Comparison of ENCODE assay signal across 9 cellular contexts in genomic region chr6:30213654-30213998, GRCh38. TPM values are rescaled to one million over a fixed set of nuclear protein-coding genes. Genes with fewer than 3 reads are reported as not detected.
DNase-seq lines count a peak whose midpoint lies in the region; ATAC-seq, FAIRE-seq and TF ChIP-seq lines count a peak whose summit lies in the region.
"Had no signal": no experiment of that assay in that cellular context is flagged by ENCODE, and none has a peak within 500 bp of the region (broad histone marks: within the 10 kb centered on the region; RNA-seq: fewer than 3 reads in every experiment).

No MANE protein-coding gene starts in this region.

- peaks cover 16% of the 10 kb centered on the region for H3K23me2 ChIP-seq in H1 (ENCODE audit: low read depth, low read length)

- in situ Hi-C loops in KBM-7 (cut with MboI; ENCODE audit: low pct_unique_long_range_greater_than_20kb, low sequenced_read_pairs), result no loop called here

- no peaks in the 10 kb centered on the region for H3K9me3 ChIP-seq in CD8-positive, alpha-beta T cell (ENCODE audit: low read length)
- no peaks in the 10 kb centered on the region for H3K9me3 ChIP-seq in H1 (ENCODE audit: insufficient read depth in 2 of 2, low read depth in 1 of 2, low read length in 1 of 2)
- no peaks in the 10 kb centered on the region for H3K9me3 ChIP-seq in neuronal stem cell (replicated peaks in 1 of 2; ENCODE audit: control insufficient read depth in 2 of 2, insufficient read depth in 1 of 2, low read depth in 1 of 2, low read length in 2 of 2)

- peak overlapping the region; percentile 6 for H2BK120ac ChIP-seq in H1 (replicated peaks; ENCODE audit: low read depth, low read length)
- no peak overlapping the region for H2BK120ac ChIP-seq in neuronal stem cell (ENCODE audit: low read depth, low read length)

- H3K27me3 ChIP-seq in CD8-positive, alpha-beta T cell (ENCODE audit: insufficient read depth, low read length), result no peaks in the 10 kb centered on the region
- H3K27me3 ChIP-seq in H1 (replicated peaks in 1 of 4; ENCODE audit: control insufficient read depth in 3 of 4, extremely low read depth in 1 of 4, insufficient read depth in 3 of 4, low read length in 3 of 4), result no peaks in the 10 kb centered on the region; a peak in 1 of 7 replicates
- no peaks in the 10 kb centered on the region for H3K27me3 ChIP-seq in neuronal stem cell (ENCODE audit: control insufficient read depth in 3 of 3, insufficient read depth in 3 of 3, low read depth in 1 of 3, low read length in 3 of 3)

- peaks cover 0 to 36% of the 10 kb centered on the region in 2 experiments; a peak in 3 of 4 replicates for H3K79me2 ChIP-seq in H1 (ENCODE audit: control insufficient read depth in 1 of 2, insufficient read depth in 2 of 2, low read length in 2 of 2)

- H3K23ac ChIP-seq in H1 (ENCODE audit: insufficient read length) (no peak overlapping the region), neuronal stem cell (ENCODE audit: low read depth, low read length, poor library complexity) (no peak overlapping the region)

- H3K18ac ChIP-seq in H1 (ENCODE audit: extremely low read depth, low read length) (peak overlapping the region; percentile 97; the same call in 1 of the 2 replicates), neuronal stem cell (ENCODE audit: low read length) (peak overlapping the region; percentile 58)

- peak overlapping the region; percentile 99 for H3K4me3 Mint-ChIP-seq in CD8-positive, alpha-beta T cell

- H2AFZ ChIP-seq in H1 (ENCODE audit: low read length) (0 out of 2 replicates have a peak overlapping the region, but pooled peaks have one; percentile 69), neuronal stem cell (ENCODE audit: low read length) (peak overlapping the region; percentile 95)

- peak overlapping the region; percentile 27 for H4K5ac ChIP-seq in H1 (ENCODE audit: insufficient read length, low read depth, low read length)

- ATAC-seq in CD8-positive, alpha-beta T cell, result no peak
- no peak for ATAC-seq in GM21717 (IDR thresholded peaks at IDR 0.05; ENCODE audit: unreplicated experiment)

- peaks cover 18% of the 10 kb centered on the region for H3K36me3 Mint-ChIP-seq in CD8-positive, alpha-beta T cell

- H3K36me3 ChIP-seq in CD8-positive, alpha-beta T cell (ENCODE audit: insufficient read depth, low read length), result no peaks in the 10 kb centered on the region
- no peaks in the 10 kb centered on the region for H3K36me3 ChIP-seq in H1 (ENCODE audit: control insufficient read depth in 2 of 4, insufficient read depth in 4 of 4, low read length in 3 of 4)
- H3K36me3 ChIP-seq in neuronal stem cell (replicated peaks in 1 of 2; ENCODE audit: control insufficient read depth in 2 of 2, insufficient read depth in 2 of 2, low read length in 2 of 2), result peaks cover 0 to 20% of the 10 kb centered on the region in 2 donors

- H3K14ac ChIP-seq in H1 (ENCODE audit: insufficient read length) (no peak overlapping the region), neuronal stem cell (ENCODE audit: low read length) (no peak overlapping the region)

- H2AK5ac ChIP-seq in H1 (ENCODE audit: low read depth, low read length) (no peak overlapping the region), neuronal stem cell (ENCODE audit: low read depth, low read length) (no peak overlapping the region)

- H3K27ac Mint-ChIP-seq in CD8-positive, alpha-beta T cell, result peak overlapping the region; percentile 99

- H4K20me1 ChIP-seq in H1 (replicated peaks in 1 of 2; ENCODE audit: control insufficient read depth in 1 of 2, insufficient read depth in 2 of 2, low read length in 2 of 2), result peaks cover 0 to 8% of the 10 kb centered on the region in 2 experiments

- intact Hi-C loops in CD8-positive, alpha-beta T cell (cut with DNase I, micrococcal nuclease), result loop anchor here (1.0 to 10.0 kb wide), 9 partner anchors 111 to 1591 kb away; partner anchors contain the start of genes GNL1 (in 2 of the 2), PRR3 (in 2 of the 2), TRIM39 (in 2 of the 2) and LSM2 (in 1 of the 2)

- POLR2A ChIA-PET in CD8-positive, alpha-beta T cell (lab: Charles Lee), result interaction anchor here (0.8 to 2.6 kb wide), 5 partner anchors 10 to 132 kb away, joined by 3 to 15 read pairs (median 4); partner anchors contain the start of gene TRIM39
- POLR2A ChIA-PET in H1 (lab: Charles Lee; ENCODE audit: partially characterized antibody), result interaction anchor here (0.8 to 2.1 kb wide), 12 partner anchors 13 to 588 kb away, joined by 3 to 17 read pairs (median 4); partner anchors contain the start of genes PPP1R11 and TRIM39

- TF ChIP-seq RAD21 in H1 (IDR thresholded peaks at IDR 0.05 in 1 of 2, conservative IDR thresholded peaks at IDR 0.05 in 1 of 2; ENCODE audit: low read depth in 2 of 2, low read length in 2 of 2), result no peak

- H3K4me1 ChIP-seq in CD8-positive, alpha-beta T cell (ENCODE audit: insufficient read depth, low read length), result peaks cover 27% of the 10 kb centered on the region
- H3K4me1 ChIP-seq in H1 (replicated peaks in 1 of 4; ENCODE audit: control insufficient read depth in 3 of 4, insufficient read depth in 4 of 4, low read length in 3 of 4) (peaks cover 2 to 7% (median 5%) of the 10 kb centered on the region in 4 experiments; a peak in 4 of 7 replicates), neuronal stem cell (ENCODE audit: control insufficient read depth in 2 of 2, insufficient read depth in 1 of 2, low read depth in 1 of 2, low read length in 2 of 2) (peaks cover 4 to 21% of the 10 kb centered on the region in 2 donors)

- peak overlapping the region; percentile 92; the same call in 1 of the 2 replicates for H2BK15ac ChIP-seq in H1 (ENCODE audit: low read length)
- H2BK15ac ChIP-seq in neuronal stem cell (ENCODE audit: low read length), result no peak overlapping the region

- H3K4me1 Mint-ChIP-seq in CD8-positive, alpha-beta T cell (ENCODE audit: low read depth), result peaks cover 58% of the 10 kb centered on the region

- CTCF ChIA-PET in CD8-positive, alpha-beta T cell (lab: Charles Lee), result interaction anchor here (1.1 to 2.0 kb wide), 2 partner anchors 112 to 183 kb away, joined by 3 to 6 read pairs; no protein-coding TSS in a partner anchor
- CTCF ChIA-PET in H1 (lab: Charles Lee; ENCODE audit: partially characterized antibody), result interaction anchor here (0.6 to 1.6 kb wide), 5 partner anchors 14 to 1211 kb away, joined by 3 to 4 read pairs (median 3); no protein-coding TSS in a partner anchor

- no peaks in the 10 kb centered on the region for H3K9me3 Mint-ChIP-seq in CD8-positive, alpha-beta T cell

- H4K91ac ChIP-seq in H1 (replicated peaks; ENCODE audit: insufficient read length, low read length), result peak overlapping the region; percentile 92
- no peak overlapping the region for H4K91ac ChIP-seq in neuronal stem cell (ENCODE audit: low read depth, low read length, poor library complexity)

- H3K79me1 ChIP-seq in H1 (ENCODE audit: low read depth, low read length) (peaks cover 12% of the 10 kb centered on the region; the same call in 1 of the 2 replicates), neuronal stem cell (ENCODE audit: low read depth, low read length) (no peaks in the 10 kb centered on the region)

- H2BK5ac ChIP-seq in H1 (ENCODE audit: low read depth, low read length) (peak overlapping the region; percentile 63; the same call in 1 of the 2 replicates), neuronal stem cell (ENCODE audit: low read length) (no peak overlapping the region)

- TF ChIP-seq CTCF in CD8-positive, alpha-beta T cell (IDR thresholded peaks at IDR 0.05), result no peak
- TF ChIP-seq CTCF in NB4 (IDR thresholded peaks at IDR 0.05; ENCODE audit: low read depth, low read length) (no peak), H1 (IDR thresholded peaks at IDR 0.05; ENCODE audit: control extremely low read depth in 1 of 3, insufficient read depth in 1 of 3, low read depth in 1 of 3, low read length in 3 of 3) (no peak)

- H3K4me3 ChIP-seq in CD8-positive, alpha-beta T cell (ENCODE audit: low read depth, low read length), result peak overlapping the region; percentile 76
- H3K4me3 ChIP-seq in NB4 (ENCODE audit: low read depth, low read length) (peak overlapping the region; percentile 72), H1 (ENCODE audit: extremely low read depth in 1 of 4, insufficient read depth in 2 of 4, low read depth in 3 of 4, low read length in 4 of 4) (peak overlapping the region; percentile 57 to 97 (median 94)), neuronal stem cell (ENCODE audit: low read length in 2 of 2) (peak overlapping the region; percentile 89)

- H3K4me2 ChIP-seq in H1 (ENCODE audit: insufficient read depth in 1 of 2, low read depth in 2 of 2, low read length in 2 of 2) (peak overlapping the region; percentile 80 to 86), neuronal stem cell (ENCODE audit: insufficient read depth, low read length, poor library complexity, severe bottlenecking) (peak overlapping the region; percentile 77)

- peak overlapping the region; percentile 36 for H3K4ac ChIP-seq in H1 (replicated peaks; ENCODE audit: insufficient read length, low read depth, low read length)
- no peak overlapping the region for H3K4ac ChIP-seq in neuronal stem cell (ENCODE audit: low read length)

- 10% methylated on average over 16 of the region's 16 CpGs; no CpG with 5 or more reads in 1 of the 2 experiments for WGBS in H1 (ENCODE audit: extremely low coverage in 1 of 2, insufficient coverage in 1 of 2, insufficient read length in 1 of 2, insufficient replicate concordance in 2 of 2, low coverage in 1 of 2, low lambda C conversion rate in 2 of 2, missing lambda C conversion rate in 1 of 2), 2 experiments
- WGBS in neuronal stem cell (ENCODE audit: extremely low coverage in 2 of 2, insufficient read length in 2 of 2, insufficient replicate concordance in 1 of 2), 2 donors, result no CpG with 5 or more reads among the region's 16 CpGs

- no peak for TF ChIP-seq EP300 in H1 (IDR thresholded peaks at IDR 0.05; ENCODE audit: borderline replicate concordance in 1 of 2, low read depth in 2 of 2, low read length in 2 of 2)

- 0 out of 2 replicates have a peak overlapping the region, but pooled peaks have one; percentile 61 for H2BK20ac ChIP-seq in H1 (ENCODE audit: low read length)

- H3K56ac ChIP-seq in H1 (replicated peaks; ENCODE audit: insufficient read length, low read depth, low read length), result peak overlapping the region; percentile 9

- H2BK12ac ChIP-seq in H1 (ENCODE audit: low read depth, low read length), result peak overlapping the region; percentile 75; the same call in 1 of the 2 replicates
- no peak overlapping the region for H2BK12ac ChIP-seq in neuronal stem cell (ENCODE audit: low read length)

- DNase-seq in CD8-positive, alpha-beta T cell, result no peak
- no peak for DNase-seq in NB4 (ENCODE audit: low read depth)
- no peak for DNase-seq in H1 (ENCODE audit: low read depth in 1 of 2, low spot score in 2 of 2)
- DNase-seq in neuronal stem cell (ENCODE audit: low spot score), result no peak
- no peak for DNase-seq in globus pallidus (ENCODE audit: low spot score)
- no peak for DNase-seq in KBM-7
- no peak for DNase-seq in superior temporal gyrus (ENCODE audit: extremely low spot score)

- H3K27me3 Mint-ChIP-seq in CD8-positive, alpha-beta T cell (ENCODE audit: low read depth), result no peaks in the 10 kb centered on the region

- no peak for FAIRE-seq in H1 (lab: Jason Lieb, UNC)

- H3K9ac ChIP-seq in H1 (replicated peaks in 1 of 4; ENCODE audit: extremely low read depth in 1 of 4, low read depth in 3 of 4, low read length in 3 of 4) (peak overlapping the region in 3 of 4 experiments; percentile 59 to 87 (median 65); a peak in 6 of 7 replicates), neuronal stem cell (ENCODE audit: low read depth, low read length, poor library complexity) (peak overlapping the region; percentile 2)

- TF ChIP-seq POLR2A in NB4 (IDR thresholded peaks at IDR 0.05; ENCODE audit: extremely low read depth, insufficient read length) (no peak), H1 (IDR thresholded peaks at IDR 0.05; ENCODE audit: control extremely low read depth in 1 of 2, low read depth in 2 of 2, low read length in 2 of 2) (peak in 1 of 2 experiments; percentile 68; a peak in 1 of 3 replicates)

- H3K27ac ChIP-seq in CD8-positive, alpha-beta T cell (ENCODE audit: low read depth, low read length), result peak overlapping the region; percentile 96
- H3K27ac ChIP-seq in H1 (ENCODE audit: low read depth, low read length) (peak overlapping the region; percentile 65; the same call in 1 of the 2 replicates), neuronal stem cell (replicated peaks; ENCODE audit: low read length) (no peak overlapping the region)

- H4K8ac ChIP-seq in H1 (ENCODE audit: extremely low read depth, insufficient read depth, low read length) (peak overlapping the region; percentile 88; the same call in 1 of the 2 replicates), neuronal stem cell (ENCODE audit: low read depth, low read length) (no peak overlapping the region)

RNA-seq across cellular contexts. Expression of gene TRIM26, which starts 0.4 kb away (rescaled TPM):
- total RNA-seq in CD8-positive, alpha-beta T cell, result 10 to 100 TPM; 54.8 to 56.8 TPM
- 30.7 and 32.3 TPM in 2 replicates for total RNA-seq in H1 (2021; fragmentation: NEBNext Ultra II Directional; extraction: Animal tissue kit (Norgen Biotek cat#: 25700))
- polyA plus RNA-seq in H1 (2011; rRNA removed), result 21.5 and 25.8 TPM in 2 replicates
- polyA plus RNA-seq in H1 (2011; cell fraction: cytosol; rRNA removed), result 29.3 TPM
- 29.9 TPM for polyA plus RNA-seq in H1 (2011; cell fraction: nucleus; rRNA removed)
- polyA plus RNA-seq in H1 (2012, experiment 1 of 2), result 28.2 to 41.8 TPM (median 29.9 TPM) in 4 replicates
- 33.4 TPM for polyA plus RNA-seq in H1 (2012, experiment 2 of 2)
- 17.5 TPM for polyA plus RNA-seq in H1 (2013, experiment 1 of 2)
- polyA plus RNA-seq in H1 (2013, experiment 2 of 2), result 16.8 TPM
- 27.4 and 33.6 TPM in 2 replicates for polyA minus RNA-seq in H1 (2011; rRNA and poly(A)+ RNA removed)
- polyA minus RNA-seq in H1 (2011; cell fraction: cytosol; rRNA and poly(A)+ RNA removed), result 14.1 TPM
- polyA minus RNA-seq in H1 (2011; cell fraction: nucleus; rRNA and poly(A)+ RNA removed), result 21.9 TPM
- polyA plus RNA-seq in neuronal stem cell (2013, experiment 1 of 2), result 8.7 TPM
- 8.4 TPM for polyA plus RNA-seq in neuronal stem cell (2013, experiment 2 of 2)

RNA-seq across cellular contexts. Expression of gene TRIM15, which starts 50.3 kb away (rescaled TPM):
- not detected for total RNA-seq in CD8-positive, alpha-beta T cell
- total RNA-seq in H1 (2021; fragmentation: NEBNext Ultra II Directional; extraction: Animal tissue kit (Norgen Biotek cat#: 25700)), result 0.48 and 0.54 TPM in 2 replicates
- 0.18 and 0.19 TPM in 2 replicates for polyA plus RNA-seq in H1 (2011; rRNA removed)
- 0.30 TPM for polyA plus RNA-seq in H1 (2011; cell fraction: cytosol; rRNA removed)
- 0.31 TPM for polyA plus RNA-seq in H1 (2011; cell fraction: nucleus; rRNA removed)
- 0.09 to 0.20 TPM (median 0.13 TPM) in 3 of 4 replicates, not detected in the other for polyA plus RNA-seq in H1 (2012, experiment 1 of 2)
- 0.12 TPM for polyA plus RNA-seq in H1 (2012, experiment 2 of 2)
- 0.16 TPM for polyA plus RNA-seq in H1 (2013, experiment 1 of 2)
- 0.20 TPM for polyA plus RNA-seq in H1 (2013, experiment 2 of 2)
- 0.07 and 0.22 TPM in 2 replicates for polyA minus RNA-seq in H1 (2011; rRNA and poly(A)+ RNA removed)
- not detected for polyA minus RNA-seq in H1 (2011; cell fraction: cytosol; rRNA and poly(A)+ RNA removed)
- 0.70 TPM for polyA minus RNA-seq in H1 (2011; cell fraction: nucleus; rRNA and poly(A)+ RNA removed)
- polyA plus RNA-seq in neuronal stem cell (2013, experiment 1 of 2), result 0.07 TPM
- polyA plus RNA-seq in neuronal stem cell (2013, experiment 2 of 2), result 0.04 TPM
- total RNA-seq: glomerular endothelial cell had no signal

RNA-seq across cellular contexts. Expression of gene TRIM10, which starts 52.6 kb away (rescaled TPM):
- not detected for total RNA-seq in CD8-positive, alpha-beta T cell
- not detected in 2 replicates for total RNA-seq in H1 (2021; fragmentation: NEBNext Ultra II Directional; extraction: Animal tissue kit (Norgen Biotek cat#: 25700))
- 0.06 and 0.08 TPM in 2 replicates for polyA plus RNA-seq in H1 (2011; rRNA removed)
- 0.12 TPM for polyA plus RNA-seq in H1 (2011; cell fraction: cytosol; rRNA removed)
- polyA plus RNA-seq in H1 (2011; cell fraction: nucleus; rRNA removed), result 0.07 TPM
- polyA plus RNA-seq in H1 (2012, experiment 1 of 2), result 0.05 to 0.09 TPM (median 0.06 TPM) in 3 of 4 replicates, not detected in the other
- polyA plus RNA-seq in H1 (2012, experiment 2 of 2), result not detected
- not detected for polyA plus RNA-seq in H1 (2013, experiment 1 of 2)
- polyA plus RNA-seq in H1 (2013, experiment 2 of 2), result 0.04 TPM
- polyA minus RNA-seq in H1 (2011; rRNA and poly(A)+ RNA removed), result 0.12 TPM in 1 of 2 replicates, not detected in the other
- polyA minus RNA-seq in H1 (2011; cell fraction: cytosol; rRNA and poly(A)+ RNA removed), result not detected
- polyA minus RNA-seq in H1 (2011; cell fraction: nucleus; rRNA and poly(A)+ RNA removed), result not detected
- not detected for polyA plus RNA-seq in neuronal stem cell (2013, experiment 1 of 2)
- polyA plus RNA-seq in neuronal stem cell (2013, experiment 2 of 2), result not detected
- total RNA-seq: glomerular endothelial cell had no signal
